22 cellular contexts compared by ENCODE assay signal in the genomic region with DNA sequence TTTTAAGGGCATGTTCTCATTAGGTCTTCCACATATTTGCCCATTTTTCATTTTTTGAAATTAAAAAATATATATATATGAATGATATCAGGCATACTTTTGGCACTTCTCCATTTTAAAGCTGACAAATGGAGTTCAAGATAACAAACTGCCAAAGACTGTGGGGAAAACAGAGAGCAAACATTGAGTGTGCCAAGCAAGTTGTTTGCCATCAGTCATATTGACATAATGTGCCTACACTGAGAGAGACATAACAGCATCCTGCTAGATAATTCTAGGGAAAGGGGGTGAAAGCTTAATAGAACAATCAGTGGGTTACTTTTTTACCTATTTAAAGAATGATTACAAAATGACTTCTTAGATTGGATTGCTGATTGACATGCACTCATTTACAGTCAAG.
"Had no signal": no experiment of that assay in that cellular context is flagged by ENCODE, and none has a peak within 500 bp of the region (broad histone marks: within the 10 kb centered on the region; RNA-seq: fewer than 3 reads in every experiment).

No MANE protein-coding gene starts in this region.

- ATAC-seq: activated CD8-positive, alpha-beta memory T cell treated with anti-CD3 and anti-CD28 coated beads, Interleukin-2, amount 10 ng/mL, durations not matched to agents 7 days and 5 days; esophagus mucosa; gastroesophageal sphincter; mucosa of descending colon had no signal

- H3K36me3 Mint-ChIP-seq: activated CD8-positive, alpha-beta memory T cell treated with anti-CD3 and anti-CD28 coated beads, Interleukin-2, amount 10 ng/mL, durations not matched to agents 7 days and 5 days; activated naive CD8-positive, alpha-beta T cell; immature natural killer cell; naive B cell; neural progenitor cell had no signal

- DNase-seq: activated CD4-positive, alpha-beta T cell treated with anti-CD3 and anti-CD28 coated beads for 1 hour; activated CD4-positive, alpha-beta T cell treated with anti-CD3 and anti-CD28 coated beads, Interleukin-2, amount 50 U/mL, for 48 hours; activated CD8-positive, alpha-beta memory T cell treated with anti-CD3 and anti-CD28 coated beads, Interleukin-2, amount 10 ng/mL, durations not matched to agents 7 days and 5 days; cerebellar nuclear complex; cortex of kidney; effector CD4-positive, alpha-beta T cell; immature natural killer cell; mesenchymal stem cell; mucosa of descending colon; naive B cell; stimulated activated CD4-positive, alpha-beta T cell treated with anti-CD3 and anti-CD28 coated beads, Interleukin-12 subunit alpha, Interleukin-12 subunit beta, amount 100 ng/mL, for 4 hours; stimulated activated CD4-positive, alpha-beta T cell treated with anti-CD3 and anti-CD28 coated beads, Interleukin-1b, Interleukin-23, amount 100 ng/mL, for 48 hours; stimulated activated CD8-positive, alpha-beta memory T cell treated with anti-CD3 and anti-CD28 coated beads, Interleukin-4, amount 100 ng/mL, for 48 hours; stimulated activated naive CD4-positive, alpha-beta T cell treated with Interleukin-2 at 50 U/mL for 16 hours; T-helper 9 cell; thyroid gland; WERI-Rb-1 had no signal

- H3K27me3 Mint-ChIP-seq: activated CD8-positive, alpha-beta memory T cell treated with anti-CD3 and anti-CD28 coated beads, Interleukin-2, amount 10 ng/mL, durations not matched to agents 7 days and 5 days; activated naive CD8-positive, alpha-beta T cell; naive B cell had no signal

- H3K27ac Mint-ChIP-seq: activated CD8-positive, alpha-beta memory T cell treated with anti-CD3 and anti-CD28 coated beads, Interleukin-2, amount 10 ng/mL, durations not matched to agents 7 days and 5 days; activated naive CD8-positive, alpha-beta T cell; immature natural killer cell; naive B cell; neural progenitor cell; progenitor cell of endocrine pancreas had no signal

- H3K4me3 Mint-ChIP-seq: activated CD8-positive, alpha-beta memory T cell treated with anti-CD3 and anti-CD28 coated beads, Interleukin-2, amount 10 ng/mL, durations not matched to agents 7 days and 5 days; activated naive CD8-positive, alpha-beta T cell; immature natural killer cell; naive B cell; neural progenitor cell had no signal

- H3K4me1 Mint-ChIP-seq: activated CD8-positive, alpha-beta memory T cell treated with anti-CD3 and anti-CD28 coated beads, Interleukin-2, amount 10 ng/mL, durations not matched to agents 7 days and 5 days; immature natural killer cell; naive B cell had no signal
